Comparison of ENCODE assay signal across 13 cellular contexts in the genomic region with DNA sequence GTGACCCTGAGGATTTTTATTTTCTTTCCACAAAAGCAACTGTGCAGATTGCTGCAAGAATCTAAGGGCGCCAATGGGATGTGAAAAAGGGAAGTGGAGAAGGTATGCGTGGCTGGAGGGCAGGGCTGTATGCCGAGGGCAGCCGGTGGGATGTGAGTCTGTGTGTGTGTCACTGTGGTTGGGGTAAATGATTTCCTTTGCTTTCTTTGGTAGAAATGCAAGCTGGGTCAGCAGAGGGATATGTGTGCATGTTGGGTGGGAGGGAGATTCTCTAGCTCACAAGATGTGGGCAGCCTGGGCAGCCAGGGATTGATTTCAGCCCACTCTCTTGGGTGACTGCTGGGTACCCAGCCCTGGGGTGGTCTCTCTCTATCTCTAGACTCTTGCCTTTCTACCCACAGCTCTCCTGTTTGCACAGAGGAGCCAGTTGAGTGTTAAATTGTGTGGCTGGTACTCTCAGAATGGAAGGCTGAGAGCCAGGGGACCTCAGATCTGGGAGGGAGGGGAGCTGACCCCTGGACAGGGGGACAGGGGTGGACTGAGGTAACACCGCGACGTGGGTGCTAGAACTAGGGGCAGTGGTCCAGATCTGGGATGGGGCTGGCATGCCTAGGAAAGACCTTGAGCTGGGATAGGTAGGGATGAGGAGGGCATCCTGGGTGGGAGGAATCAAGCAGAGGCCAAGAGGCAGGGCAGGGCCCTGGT. TPM values are rescaled to one million over a fixed set of nuclear protein-coding genes. Genes with fewer than 3 reads are reported as not detected.
DNase-seq lines count a peak whose midpoint lies in the region; ATAC-seq and TF ChIP-seq lines count a peak whose summit lies in the region.
"Had no signal": no experiment of that assay in that cellular context is flagged by ENCODE, and none has a peak within 500 bp of the region (broad histone marks: within the 10 kb centered on the region; RNA-seq: fewer than 3 reads in every experiment).

No MANE protein-coding gene starts in this region.

- ATAC-seq in GM21447 (IDR thresholded peaks at IDR 0.05; ENCODE audit: unreplicated experiment) = peak; percentile 68
- ATAC-seq: GM23338 had no signal

- peak overlapping the region in 45 of 59 donors; percentile 9 to 89 (median 64) for H3K27ac ChIP-seq in dorsolateral prefrontal cortex
- H3K27ac ChIP-seq: testis had no signal

- intact Hi-C loops in dorsolateral prefrontal cortex (cut with DNase I) = loop anchor here in 1 of 2 donors (10.0 kb wide), 1 partner anchor 257 kb away; no protein-coding TSS in a partner anchor

- H3K27me3 ChIP-seq in dorsolateral prefrontal cortex (no peaks in the 10 kb centered on the region), H7 (ENCODE audit: control insufficient read depth, insufficient read depth, low read length) (peaks cover 10% of the 10 kb centered on the region)
- H3K27me3 ChIP-seq: testis had no signal

- peak overlapping the region in 22 of 59 donors; percentile 4 to 87 (median 22) for H3K4me3 ChIP-seq in dorsolateral prefrontal cortex
- H3K4me3 ChIP-seq in H7 (ENCODE audit: insufficient read depth, low read depth, low read length) = no peak overlapping the region
- H3K4me3 ChIP-seq: GM23338, testis had no signal

- no peak for TF ChIP-seq CTCF in dorsolateral prefrontal cortex (IDR thresholded peaks at IDR 0.05 in 54 of 56, conservative IDR thresholded peaks at IDR 0.05 in 2 of 56; ENCODE audit: low read depth in 1 of 56, partially characterized antibody in 56 of 56)

- no peaks in the 10 kb centered on the region for H3K36me3 ChIP-seq in H7 (replicated peaks; ENCODE audit: control insufficient read depth, insufficient read depth, low read length)

- peak; percentile 24 for DNase-seq in AG08395 (ENCODE audit: low spot score)
- DNase-seq in NCI-H226 = peak; percentile 11
- no peak for DNase-seq in dorsolateral prefrontal cortex
- DNase-seq in activated naive CD4-positive, alpha-beta T cell treated with Interleukin-2 at 50 U/mL for 16 hours = no peak
- DNase-seq in activated gamma-delta T cell (lab: John Stamatoyannopoulos, UW) = no peak
- no peak for DNase-seq in stimulated activated CD4-positive, alpha-beta T cell treated with anti-CD3 and anti-CD28 coated beads, Interleukin-4, amount 100 ng/mL, for 1 hour
- DNase-seq in H7 = no peak
- DNase-seq: CD8-positive, alpha-beta memory T cell; NCI-H69; retina; testis had no signal

RNA-seq across cellular contexts. Expression of gene SMOX, which starts 3.5 kb away (rescaled TPM):
- total RNA-seq in dorsolateral prefrontal cortex = 100 to 1,000 TPM in 2 of 120 experiments, 10 to 100 TPM in 118; 28.1 to 182 (median 50.5) TPM
- total RNA-seq in H7 (2014; rRNA removed; shearing (Covaris generic)) = 12.5 and 13.8 TPM in 2 replicates

Comparison
In these comparisons a context has a peak if more than half of its experiments do, and no peak if none do; other contexts are left out.
1. DNase-seq: peak in AG08395 (single experiment) and NCI-H226 (single experiment); none in dorsolateral prefrontal cortex (0 of 10), activated naive CD4-positive, alpha-beta T cell treated with Interleukin-2 at 50 U/mL for 16 hours (single experiment), activated gamma-delta T cell (single experiment), stimulated activated CD4-positive, alpha-beta T cell treated with anti-CD3 and anti-CD28 coated beads, Interleukin-4, amount 100 ng/mL, for 1 hour (single experiment) and H7 (single experiment).